Comparison of ENCODE assay signal across 21 cellular contexts in the genomic region with DNA sequence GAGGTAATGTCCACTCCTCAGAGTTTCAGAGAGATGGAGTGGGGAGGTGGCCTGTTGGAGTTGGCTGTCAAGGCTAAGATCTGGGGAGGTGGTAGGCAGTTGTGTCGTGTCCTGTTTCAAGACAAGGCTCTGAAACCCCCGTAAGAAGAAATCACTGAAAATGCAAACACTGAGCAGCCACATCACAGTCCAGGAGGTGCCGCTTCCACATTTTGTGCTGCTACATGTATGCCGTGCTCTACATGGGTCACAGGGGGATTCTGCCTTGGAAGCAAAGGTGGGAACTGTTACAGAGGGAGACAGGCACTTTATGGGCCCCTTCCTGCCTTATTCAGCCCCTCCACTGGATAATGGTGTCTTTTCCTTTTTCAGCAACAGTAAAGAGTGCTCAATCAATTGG. TPM values are rescaled to one million over a fixed set of nuclear protein-coding genes. Genes with fewer than 3 reads are reported as not detected.
"Had no signal": no experiment of that assay in that cellular context is flagged by ENCODE, and none has a peak within 500 bp of the region (broad histone marks: within the 10 kb centered on the region; RNA-seq: fewer than 3 reads in every experiment).

No MANE protein-coding gene starts in this region.

- H3K4me3 ChIP-seq: esophagus squamous epithelium, hepatocyte, lung had no signal

- H3K9me3 ChIP-seq: esophagus squamous epithelium had no signal

- DNase-seq: effector memory CD8-positive, alpha-beta T cell; esophagus squamous epithelium; foreskin fibroblast; left colon; left ventricle myocardium superior; mesendoderm; naive B cell; stimulated activated CD4-positive, alpha-beta T cell treated with anti-CD3 and anti-CD28 coated beads, Interleukin-2, amount 100 ng/mL, for 24 hours; stimulated activated CD4-positive, alpha-beta T cell treated with anti-CD3 and anti-CD28 coated beads, Interleukin-4, amount 100 ng/mL, for 4 hours; stimulated activated naive CD4-positive, alpha-beta T cell treated with Interleukin-2 at 50 U/mL for 16 hours had no signal

- H3K27ac Mint-ChIP-seq: dendritic cell treated with granulocyte-macrophage colony-stimulating factor and Interleukin-4, amounts not matched to agents 40 ng/mL and 50 ng/mL, for 4 days; effector memory CD8-positive, alpha-beta T cell; naive B cell; nephron had no signal

- H3K4me3 Mint-ChIP-seq: dendritic cell treated with granulocyte-macrophage colony-stimulating factor and Interleukin-4, amounts not matched to agents 40 ng/mL and 50 ng/mL, for 4 days; effector memory CD8-positive, alpha-beta T cell; naive B cell; nephron had no signal

- H3K27me3 ChIP-seq: esophagus squamous epithelium, hepatocyte had no signal

- H3K27me3 Mint-ChIP-seq: dendritic cell treated with granulocyte-macrophage colony-stimulating factor and Interleukin-4, amounts not matched to agents 40 ng/mL and 50 ng/mL, for 4 days; effector memory CD8-positive, alpha-beta T cell; naive B cell had no signal

- ATAC-seq: effector memory CD8-positive, alpha-beta T cell; left colon; left ventricle myocardium superior; sciatic nerve had no signal

- H3K27ac ChIP-seq: esophagus squamous epithelium, hepatocyte had no signal

- H3K9me3 Mint-ChIP-seq: dendritic cell treated with granulocyte-macrophage colony-stimulating factor and Interleukin-4, amounts not matched to agents 40 ng/mL and 50 ng/mL, for 4 days; effector memory CD8-positive, alpha-beta T cell; naive B cell; nephron had no signal

RNA-seq across cellular contexts. Expression of a gene that starts 34.2 kb away (rescaled TPM):
- total RNA-seq: epithelial cell of proximal tubule, esophagus squamous epithelium, hepatocyte, kidney epithelial cell, left colon, left ventricle myocardium superior, lung, osteoblast, pulmonary artery endothelial cell, sciatic nerve, skeletal muscle tissue, urinary bladder had no signal
